In genomic region chr14:91281346-91281745, GRCh38 we compare ENCODE assay signal across 20 cellular contexts. TPM values are rescaled to one million over a fixed set of nuclear protein-coding genes. Genes with fewer than 3 reads are reported as not detected.
DNase-seq lines count a peak whose midpoint lies in the region; ATAC-seq and TF ChIP-seq lines count a peak whose summit lies in the region.
"Had no signal": no experiment of that assay in that cellular context is flagged by ENCODE, and none has a peak within 500 bp of the region (broad histone marks: within the 10 kb centered on the region; RNA-seq: fewer than 3 reads in every experiment).

No MANE protein-coding gene starts in this region.

- H3K4me3 Mint-ChIP-seq in T-helper 17 cell, result no peak overlapping the region
- H3K4me3 Mint-ChIP-seq: H9, IgD-negative memory B cell had no signal

- peak; percentile 35 for DNase-seq in AG10803 (ENCODE audit: low read depth)
- peak; percentile 33 for DNase-seq in GM03348 (ENCODE audit: low spot score)
- DNase-seq in T-helper 17 cell, result no peak
- DNase-seq in fibroblast of villous mesenchyme (ENCODE audit: low read depth), result peak; percentile 18
- DNase-seq in DMS153 (lab: John Stamatoyannopoulos, UW), result no peak
- DNase-seq in NCI-H510A (lab: John Stamatoyannopoulos, UW), result no peak
- DNase-seq in NAMALWA (ENCODE audit: low spot score), result no peak
- DNase-seq: activated CD4-positive, CD25-positive, alpha-beta regulatory T cell; adrenal gland; cortex of kidney; erythroblast; H9; left colon; NCI-H1092; NCI-H345; stomach had no signal

- H3K27ac Mint-ChIP-seq in T-helper 17 cell, result peak overlapping the region; percentile 60
- H3K27ac Mint-ChIP-seq: IgD-negative memory B cell had no signal

- H3K9me3 ChIP-seq in T-helper 17 cell (ENCODE audit: control insufficient read depth, low read length, poor library complexity, severe bottlenecking), result no peaks in the 10 kb centered on the region
- H3K9me3 ChIP-seq: adrenal gland, BLaER1, stomach had no signal

- H3K27me3 Mint-ChIP-seq in T-helper 17 cell, result no peaks in the 10 kb centered on the region
- H3K27me3 Mint-ChIP-seq: IgD-negative memory B cell had no signal

- peaks cover 5% of the 10 kb centered on the region for H3K4me1 Mint-ChIP-seq in T-helper 17 cell

- H3K4me3 ChIP-seq in AG10803 (ENCODE audit: low read length) (no peak overlapping the region), fibroblast of villous mesenchyme (ENCODE audit: low read depth, low read length) (no peak overlapping the region)
- H3K4me3 ChIP-seq: adrenal gland, BLaER1, smooth muscle cell, stomach had no signal

- peaks cover 9% of the 10 kb centered on the region for H3K36me3 Mint-ChIP-seq in T-helper 17 cell (ENCODE audit: low read depth)

- TF ChIP-seq CTCF in AG10803 (conservative IDR thresholded peaks at IDR 0.05; ENCODE audit: low read length), result no peak
- no peak for TF ChIP-seq CTCF in fibroblast of villous mesenchyme (IDR thresholded peaks at IDR 0.05; ENCODE audit: insufficient read depth, low read depth, low read length)

- ATAC-seq in T-helper 17 cell (no peak), HG03460 (IDR thresholded peaks at IDR 0.05; ENCODE audit: unreplicated experiment) (no peak)
- ATAC-seq: left colon had no signal

RNA-seq across cellular contexts. Expression of gene GPR68, which starts 36.8 kb away (rescaled TPM):
- total RNA-seq in T-helper 17 cell (10 to 100 TPM in 1 of 2 donors, 1 to 10 TPM in 1; 7.6 to 12.4 TPM), fibroblast of villous mesenchyme (0.86 and 2.9 TPM in 2 replicates)

Comparison
In these comparisons a context has a peak if more than half of its experiments do, and no peak if none do; other contexts are left out.
1. DNase-seq: peak in AG10803 (single experiment), GM03348 (single experiment) and fibroblast of villous mesenchyme (single experiment); none in T-helper 17 cell (0 of 3), DMS153 (single experiment), NCI-H510A (single experiment) and NAMALWA (single experiment).